In the genomic region with DNA sequence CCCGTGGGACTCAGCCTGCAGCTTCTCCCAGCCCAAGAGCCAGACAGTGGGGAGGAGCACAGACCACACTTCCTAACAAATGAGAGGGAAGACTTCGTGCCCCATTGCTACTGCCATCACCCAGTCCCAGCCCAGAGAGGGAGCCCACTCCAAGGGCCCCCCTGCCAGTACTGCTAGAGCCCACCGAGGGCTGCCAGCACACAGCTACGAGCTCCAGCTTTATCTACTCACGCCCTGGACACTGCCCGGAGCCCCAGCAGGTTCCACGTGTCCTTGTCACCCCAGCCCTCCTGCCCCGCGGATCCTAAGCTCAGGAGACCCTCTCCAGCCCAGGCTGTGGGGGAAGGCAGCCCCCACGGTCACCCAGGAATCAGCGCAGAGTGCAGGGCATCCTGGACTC, we compare ENCODE assay signal across 11 cellular contexts. TPM values are rescaled to one million over a fixed set of nuclear protein-coding genes. Genes with fewer than 3 reads are reported as not detected.
DNase-seq lines count a peak whose midpoint lies in the region; ATAC-seq and TF ChIP-seq lines count a peak whose summit lies in the region.
"Had no signal": no experiment of that assay in that cellular context is flagged by ENCODE, and none has a peak within 500 bp of the region (broad histone marks: within the 10 kb centered on the region; RNA-seq: fewer than 3 reads in every experiment).

No MANE protein-coding gene starts in this region.

- H3K4me3 ChIP-seq in BJ (ENCODE audit: low read depth, low read length) (peak overlapping the region; percentile 6; the same call in 1 of the 2 replicates), GM23338 (no peak overlapping the region), aorta (ENCODE audit: low read length in 2 of 2) (no peak overlapping the region)

- H3K4me1 Mint-ChIP-seq in GM23338 (peaks cover 3% of the 10 kb centered on the region; the same call in 1 of the 3 replicates), natural killer cell (peaks cover 20 to 22% of the 10 kb centered on the region in 2 donors)
- peaks cover 17% of the 10 kb centered on the region for H3K4me1 Mint-ChIP-seq in activated naive CD8-positive, alpha-beta T cell treated with anti-CD3 and anti-CD28 coated beads, Interleukin-2, amount 50 U/mL, for 24 hours

- ATAC-seq in GM23338 (no peak), natural killer cell (no peak), GM21723 (IDR thresholded peaks at IDR 0.05; ENCODE audit: unreplicated experiment) (no peak), aorta (ENCODE audit: low FRiP score) (no peak)
- ATAC-seq in activated naive CD8-positive, alpha-beta T cell treated with anti-CD3 and anti-CD28 coated beads, Interleukin-2, amount 50 U/mL, for 24 hours: no peak

- no peak overlapping the region for H3K27ac Mint-ChIP-seq in GM23338
- H3K27ac Mint-ChIP-seq in activated naive CD8-positive, alpha-beta T cell treated with anti-CD3 and anti-CD28 coated beads, Interleukin-2, amount 50 U/mL, for 24 hours: no peak overlapping the region
- no peak overlapping the region for H3K27ac Mint-ChIP-seq in natural killer cell

- CTCF ChIA-PET in BJ (lab: Yijun Ruan, JAX): no interaction called here

- POLR2A ChIA-PET in BJ (lab: Charles Lee): no interaction called here

- TF ChIP-seq CTCF in BJ (IDR thresholded peaks at IDR 0.05; ENCODE audit: insufficient read depth, low read depth, low read length) (no peak), GM23338 (conservative IDR thresholded peaks at IDR 0.05; ENCODE audit: low read depth in 2 of 2) (no peak), natural killer cell (IDR thresholded peaks at IDR 0.05) (no peak)

- H3K9me3 Mint-ChIP-seq in GM23338 (peaks cover 3% of the 10 kb centered on the region; the same call in 1 of the 3 replicates), natural killer cell (no peaks in the 10 kb centered on the region)
- H3K9me3 Mint-ChIP-seq in activated naive CD8-positive, alpha-beta T cell treated with anti-CD3 and anti-CD28 coated beads, Interleukin-2, amount 50 U/mL, for 24 hours: no peaks in the 10 kb centered on the region

- H3K4me2 ChIP-seq in GM23338: no peak overlapping the region

- 0 out of 2 replicates have a peak, but pooled peaks cover 3% of the 10 kb centered on the region for H4K20me1 ChIP-seq in GM23338 (replicated peaks; ENCODE audit: insufficient read depth)

- H3K36me3 Mint-ChIP-seq in GM23338 (ENCODE audit: low read depth) (peaks cover 2% of the 10 kb centered on the region; the same call in 1 of the 3 replicates), natural killer cell (no peaks in the 10 kb centered on the region)
- H3K36me3 Mint-ChIP-seq in activated naive CD8-positive, alpha-beta T cell treated with anti-CD3 and anti-CD28 coated beads, Interleukin-2, amount 50 U/mL, for 24 hours (ENCODE audit: low read depth): peaks cover 35% of the 10 kb centered on the region

- WGBS in aorta, 2 donors: 67 to 69% methylated on average over 11 of the region's 11 CpGs

- no peak for DNase-seq in BJ (ENCODE audit: low read depth)
- no peak for DNase-seq in GM23338 (ENCODE audit: low spot score)
- DNase-seq in activated naive CD8-positive, alpha-beta T cell treated with anti-CD3 and anti-CD28 coated beads, Interleukin-2, amount 50 U/mL, for 24 hours: no peak
- no peak for DNase-seq in natural killer cell
- DNase-seq in NCI-H748 (lab: John Stamatoyannopoulos, UW; ENCODE audit: unreplicated experiment): no peak
- DNase-seq in NCI-H82 treated with DMSO at 0.1 percent for 48 hours (lab: John Stamatoyannopoulos, UW; ENCODE audit: unreplicated experiment): no peak
- DNase-seq in aorta: no peak
- DNase-seq: COR-L47, NCI-H1417 treated with DMSO at 0.1 percent for 48 hours had no signal

- H3K4me3 Mint-ChIP-seq in GM23338: peak overlapping the region; percentile 72; the same call in 2 of the 3 replicates
- H3K4me3 Mint-ChIP-seq in activated naive CD8-positive, alpha-beta T cell treated with anti-CD3 and anti-CD28 coated beads, Interleukin-2, amount 50 U/mL, for 24 hours: peak overlapping the region; percentile 84
- peak overlapping the region; percentile 72 for H3K4me3 Mint-ChIP-seq in natural killer cell

- intact Hi-C loops in natural killer cell (cut with micrococcal nuclease) (no loop called here), aorta (cut with DNase I) (loop anchor here in 1 of 2 donors (10.0 kb wide), 1 partner anchor 79 kb away; no protein-coding TSS in a partner anchor)

- no peaks in the 10 kb centered on the region for H3K9me2 ChIP-seq in GM23338 (ENCODE audit: insufficient read depth)

- H3K9me3 ChIP-seq in aorta (ENCODE audit: control insufficient read depth, low read length): no peaks in the 10 kb centered on the region
- H3K9me3 ChIP-seq: ascending aorta had no signal

- no peaks in the 10 kb centered on the region for H3K79me2 ChIP-seq in GM23338 (replicated peaks; ENCODE audit: insufficient read depth)

- no peak overlapping the region for H2AFZ ChIP-seq in GM23338

- peaks cover 28% of the 10 kb centered on the region for H3K27me3 Mint-ChIP-seq in GM23338 (ENCODE audit: insufficient read depth, low read depth, poor library complexity)
- H3K27me3 Mint-ChIP-seq in activated naive CD8-positive, alpha-beta T cell treated with anti-CD3 and anti-CD28 coated beads, Interleukin-2, amount 50 U/mL, for 24 hours: no peaks in the 10 kb centered on the region
- no peaks in the 10 kb centered on the region for H3K27me3 Mint-ChIP-seq in natural killer cell (ENCODE audit: low read depth in 2 of 2)

- H3K36me3 ChIP-seq in BJ (ENCODE audit: control insufficient read depth, insufficient read depth, low read length) (peaks cover 6% of the 10 kb centered on the region), GM23338 (ENCODE audit: insufficient read depth) (no peaks in the 10 kb centered on the region), aorta (ENCODE audit: control insufficient read depth in 1 of 2, insufficient read depth in 2 of 2, low read length in 1 of 2) (no peaks in the 10 kb centered on the region)
- H3K36me3 ChIP-seq: ascending aorta had no signal

- no peak overlapping the region for H3K27ac ChIP-seq in GM23338 (ENCODE audit: low read depth)
- no peak overlapping the region for H3K27ac ChIP-seq in aorta (ENCODE audit: low read depth in 1 of 2, low read length in 2 of 2)

- no peaks in the 10 kb centered on the region for H3K27me3 ChIP-seq in BJ (ENCODE audit: control insufficient read depth, insufficient read depth, low read length)
- peaks cover 47% of the 10 kb centered on the region for H3K27me3 ChIP-seq in GM23338 (ENCODE audit: insufficient read depth)
- no peaks in the 10 kb centered on the region for H3K27me3 ChIP-seq in aorta (ENCODE audit: control insufficient read depth in 1 of 2, insufficient read depth in 2 of 2, low read length in 1 of 2)
- H3K27me3 ChIP-seq: ascending aorta had no signal

- no peaks in the 10 kb centered on the region for H3K4me1 ChIP-seq in GM23338 (ENCODE audit: insufficient read depth)
- H3K4me1 ChIP-seq in aorta (ENCODE audit: control insufficient read depth in 1 of 2, insufficient read depth in 2 of 2, low read length in 2 of 2): no peaks in the 10 kb centered on the region
- H3K4me1 ChIP-seq: ascending aorta had no signal

- H3F3A ChIP-seq in GM23338 (replicated peaks; ENCODE audit: low read depth): no peaks in the 10 kb centered on the region

TF ChIP-seq in GM23338, 12 proteins besides CTCF, POLR2A, EP300 and RAD21 (continues in another document):
- TF ChIP-seq EZH2phosphoT487 (IDR thresholded peaks at IDR 0.05; ENCODE audit: unreplicated experiment): no peak
- TF ChIP-seq JUNB (IDR thresholded peaks at IDR 0.05; ENCODE audit: unreplicated experiment): no peak
- no peak for TF ChIP-seq EZH2 (IDR thresholded peaks at IDR 0.05; ENCODE audit: low read depth, unreplicated experiment)
- no peak for TF ChIP-seq ZNF331 (CRISPR knock-in tag; IDR thresholded peaks at IDR 0.05; ENCODE audit: low read depth)
- TF ChIP-seq ZNF114 (CRISPR knock-in tag; IDR thresholded peaks at IDR 0.05): no peak
- TF ChIP-seq NANOG (IDR thresholded peaks at IDR 0.05; ENCODE audit: borderline replicate concordance): no peak
- TF ChIP-seq, protein P1, sequence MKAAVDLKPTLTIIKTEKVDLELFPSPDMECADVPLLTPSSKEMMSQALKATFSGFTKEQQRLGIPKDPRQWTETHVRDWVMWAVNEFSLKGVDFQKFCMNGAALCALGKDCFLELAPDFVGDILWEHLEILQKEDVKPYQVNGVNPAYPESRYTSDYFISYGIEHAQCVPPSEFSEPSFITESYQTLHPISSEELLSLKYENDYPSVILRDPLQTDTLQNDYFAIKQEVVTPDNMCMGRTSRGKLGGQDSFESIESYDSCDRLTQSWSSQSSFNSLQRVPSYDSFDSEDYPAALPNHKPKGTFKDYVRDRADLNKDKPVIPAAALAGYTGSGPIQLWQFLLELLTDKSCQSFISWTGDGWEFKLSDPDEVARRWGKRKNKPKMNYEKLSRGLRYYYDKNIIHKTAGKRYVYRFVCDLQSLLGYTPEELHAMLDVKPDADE (IDR thresholded peaks at IDR 0.05): no peak
- no peak for TF ChIP-seq CREB1 (CRISPR knock-in tag; IDR thresholded peaks at IDR 0.05; ENCODE audit: low read depth)

RNA-seq across cellular contexts. Expression of a gene that starts 1.9 kb away (rescaled TPM):
- polyA plus RNA-seq in BJ (2011; rRNA removed): 12.7 and 19.2 TPM in 2 replicates
- polyA minus RNA-seq in BJ (2011; rRNA and poly(A)+ RNA removed): 1.9 and 2.4 TPM in 2 replicates
- total RNA-seq in GM23338 (2014; rRNA removed; shearing (Covaris generic)): 6.1 and 7.1 TPM in 2 replicates
- 4.1 and 5.0 TPM in 2 replicates for polyA plus RNA-seq in GM23338 (2016; fragmentation: Nextera tagmentation; extraction: Ambion mirVana)
- 100 to 1,000 TPM; 174 to 265 (median 201) TPM for total RNA-seq in natural killer cell
- 100 to 1,000 TPM in 1 of 2 donors, 10 to 100 TPM in 1; 70.2 to 131 TPM for total RNA-seq in aorta
- polyA plus RNA-seq in aorta: 100 to 1,000 TPM in 1 of 2 donors, 1 to 10 TPM in 1; 3.6 to 150 TPM
